In genomic region chr16:88503771-88504488, GRCh38 we compare ENCODE assay signal across 1 cellular context.
TF ChIP-seq lines count a peak whose summit lies in the region.

No MANE protein-coding gene starts in this region.

TF ChIP-seq in HepG2, 621 proteins besides CTCF, POLR2A, EP300 and RAD21 (continued from another document and continues in another):
- no peak for TF ChIP-seq ATF7 (IDR thresholded peaks at IDR 0.05)
- 0 out of 2 replicates have a peak, but pooled peaks have one; percentile 2 for TF ChIP-seq ATF7 (CRISPR knock-in tag; IDR thresholded peaks at IDR 0.05)
- TF ChIP-seq HOXD1 (CRISPR knock-in tag; IDR thresholded peaks at IDR 0.05) = no peak
- no peak for TF ChIP-seq TBX2 (CRISPR knock-in tag; IDR thresholded peaks at IDR 0.05; ENCODE audit: borderline replicate concordance)
- no peak for TF ChIP-seq MATR3 (CRISPR knock-in tag; IDR thresholded peaks at IDR 0.05)
- TF ChIP-seq RCOR2 (CRISPR knock-in tag; IDR thresholded peaks at IDR 0.05) = peak; percentile 69
- TF ChIP-seq HOXA5 (CRISPR knock-in tag; IDR thresholded peaks at IDR 0.05) = peak; percentile 45; the same call in 1 of the 2 replicates
- peak; percentile 35 for TF ChIP-seq ZNF263 (CRISPR knock-in tag; IDR thresholded peaks at IDR 0.05)
- peak; percentile 89; the same call in 1 of the 2 replicates for TF ChIP-seq BRCA1 (CRISPR knock-in tag; IDR thresholded peaks at IDR 0.05)
- TF ChIP-seq HMG20A (CRISPR knock-in tag; IDR thresholded peaks at IDR 0.05; ENCODE audit: borderline replicate concordance) = no peak
- no peak for TF ChIP-seq ZNF260 (CRISPR knock-in tag; IDR thresholded peaks at IDR 0.05; ENCODE audit: borderline replicate concordance, low read depth)
- peak; percentile 81; the same call in 1 of the 2 replicates for TF ChIP-seq ZNF552 (CRISPR knock-in tag; IDR thresholded peaks at IDR 0.05; ENCODE audit: borderline replicate concordance)
- peak; percentile 93 for TF ChIP-seq ZMYM3 (CRISPR knock-in tag; IDR thresholded peaks at IDR 0.05)
- TF ChIP-seq ZFP36 (IDR thresholded peaks at IDR 0.05; ENCODE audit: borderline replicate concordance, low read depth, low read length, partially characterized antibody) = no peak
- TF ChIP-seq ZC3H13 (CRISPR knock-in tag; IDR thresholded peaks at IDR 0.05) = no peak; the same call in 1 of the 2 replicates
- TF ChIP-seq SP140L (CRISPR knock-in tag; IDR thresholded peaks at IDR 0.05; ENCODE audit: borderline replicate concordance) = no peak
- TF ChIP-seq, protein P1, sequence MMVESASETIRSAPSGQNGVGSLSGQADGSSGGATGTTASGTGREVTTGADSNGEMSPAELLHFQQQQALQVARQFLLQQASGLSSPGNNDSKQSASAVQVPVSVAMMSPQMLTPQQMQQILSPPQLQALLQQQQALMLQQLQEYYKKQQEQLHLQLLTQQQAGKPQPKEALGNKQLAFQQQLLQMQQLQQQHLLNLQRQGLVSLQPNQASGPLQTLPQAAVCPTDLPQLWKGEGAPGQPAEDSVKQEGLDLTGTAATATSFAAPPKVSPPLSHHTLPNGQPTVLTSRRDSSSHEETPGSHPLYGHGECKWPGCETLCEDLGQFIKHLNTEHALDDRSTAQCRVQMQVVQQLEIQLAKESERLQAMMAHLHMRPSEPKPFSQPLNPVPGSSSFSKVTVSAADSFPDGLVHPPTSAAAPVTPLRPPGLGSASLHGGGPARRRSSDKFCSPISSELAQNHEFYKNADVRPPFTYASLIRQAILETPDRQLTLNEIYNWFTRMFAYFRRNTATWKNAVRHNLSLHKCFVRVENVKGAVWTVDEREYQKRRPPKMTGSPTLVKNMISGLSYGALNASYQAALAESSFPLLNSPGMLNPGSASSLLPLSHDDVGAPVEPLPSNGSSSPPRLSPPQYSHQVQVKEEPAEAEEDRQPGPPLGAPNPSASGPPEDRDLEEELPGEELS (CRISPR knock-in tag; IDR thresholded peaks at IDR 0.05) = peak; percentile 80
- TF ChIP-seq ZNF670 (CRISPR knock-in tag; IDR thresholded peaks at IDR 0.05; ENCODE audit: borderline replicate concordance) = peak; percentile 9; the same call in 1 of the 2 replicates
- no peak for TF ChIP-seq AKAP8 (CRISPR knock-in tag; IDR thresholded peaks at IDR 0.05)
- TF ChIP-seq SNAPC2 (CRISPR knock-in tag; IDR thresholded peaks at IDR 0.05) = no peak
- TF ChIP-seq, protein P2, sequence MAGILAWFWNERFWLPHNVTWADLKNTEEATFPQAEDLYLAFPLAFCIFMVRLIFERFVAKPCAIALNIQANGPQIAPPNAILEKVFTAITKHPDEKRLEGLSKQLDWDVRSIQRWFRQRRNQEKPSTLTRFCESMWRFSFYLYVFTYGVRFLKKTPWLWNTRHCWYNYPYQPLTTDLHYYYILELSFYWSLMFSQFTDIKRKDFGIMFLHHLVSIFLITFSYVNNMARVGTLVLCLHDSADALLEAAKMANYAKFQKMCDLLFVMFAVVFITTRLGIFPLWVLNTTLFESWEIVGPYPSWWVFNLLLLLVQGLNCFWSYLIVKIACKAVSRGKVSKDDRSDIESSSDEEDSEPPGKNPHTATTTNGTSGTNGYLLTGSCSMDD (CRISPR knock-in tag; IDR thresholded peaks at IDR 0.05) = peak; percentile 41; the same call in 1 of the 2 replicates
- no peak for TF ChIP-seq ZNF792 (CRISPR knock-in tag; IDR thresholded peaks at IDR 0.05)
- no peak for TF ChIP-seq KDM2A (CRISPR knock-in tag; IDR thresholded peaks at IDR 0.05; ENCODE audit: borderline replicate concordance, low read depth)
- TF ChIP-seq REXO4 (CRISPR knock-in tag; IDR thresholded peaks at IDR 0.05; ENCODE audit: borderline replicate concordance) = no peak
- TF ChIP-seq, protein P3, sequence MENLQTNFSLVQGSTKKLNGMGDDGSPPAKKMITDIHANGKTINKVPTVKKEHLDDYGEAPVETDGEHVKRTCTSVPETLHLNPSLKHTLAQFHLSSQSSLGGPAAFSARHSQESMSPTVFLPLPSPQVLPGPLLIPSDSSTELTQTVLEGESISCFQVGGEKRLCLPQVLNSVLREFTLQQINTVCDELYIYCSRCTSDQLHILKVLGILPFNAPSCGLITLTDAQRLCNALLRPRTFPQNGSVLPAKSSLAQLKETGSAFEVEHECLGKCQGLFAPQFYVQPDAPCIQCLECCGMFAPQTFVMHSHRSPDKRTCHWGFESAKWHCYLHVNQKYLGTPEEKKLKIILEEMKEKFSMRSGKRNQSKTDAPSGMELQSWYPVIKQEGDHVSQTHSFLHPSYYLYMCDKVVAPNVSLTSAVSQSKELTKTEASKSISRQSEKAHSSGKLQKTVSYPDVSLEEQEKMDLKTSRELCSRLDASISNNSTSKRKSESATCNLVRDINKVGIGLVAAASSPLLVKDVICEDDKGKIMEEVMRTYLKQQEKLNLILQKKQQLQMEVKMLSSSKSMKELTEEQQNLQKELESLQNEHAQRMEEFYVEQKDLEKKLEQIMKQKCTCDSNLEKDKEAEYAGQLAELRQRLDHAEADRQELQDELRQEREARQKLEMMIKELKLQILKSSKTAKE (CRISPR knock-in tag; IDR thresholded peaks at IDR 0.05; ENCODE audit: borderline replicate concordance) = peak; percentile 70; the same call in 1 of the 2 replicates
- 0 out of 2 replicates have a peak, but pooled peaks have one; percentile 32 for TF ChIP-seq DPF2 (CRISPR knock-in tag; IDR thresholded peaks at IDR 0.05; ENCODE audit: borderline replicate concordance, low read depth)
- TF ChIP-seq SKI (IDR thresholded peaks at IDR 0.05; ENCODE audit: partially characterized antibody) = no peak
- TF ChIP-seq FIP1L1 (IDR thresholded peaks at IDR 0.05; ENCODE audit: borderline replicate concordance, insufficient read depth, low read depth, low read length) = no peak
- TF ChIP-seq CAMTA2 (CRISPR knock-in tag; IDR thresholded peaks at IDR 0.05; ENCODE audit: borderline replicate concordance) = no peak
- no peak for TF ChIP-seq ZNF772 (CRISPR knock-in tag; IDR thresholded peaks at IDR 0.05)
- no peak for TF ChIP-seq ATF7-NPFF (CRISPR knock-in tag; IDR thresholded peaks at IDR 0.05; ENCODE audit: low read depth)
- TF ChIP-seq RXRB (CRISPR knock-in tag; IDR thresholded peaks at IDR 0.05; ENCODE audit: borderline replicate concordance) = peak; percentile 69; the same call in 1 of the 2 replicates
- TF ChIP-seq ZNF674 (CRISPR knock-in tag; IDR thresholded peaks at IDR 0.05; ENCODE audit: low read depth) = no peak
- TF ChIP-seq, protein P4, sequence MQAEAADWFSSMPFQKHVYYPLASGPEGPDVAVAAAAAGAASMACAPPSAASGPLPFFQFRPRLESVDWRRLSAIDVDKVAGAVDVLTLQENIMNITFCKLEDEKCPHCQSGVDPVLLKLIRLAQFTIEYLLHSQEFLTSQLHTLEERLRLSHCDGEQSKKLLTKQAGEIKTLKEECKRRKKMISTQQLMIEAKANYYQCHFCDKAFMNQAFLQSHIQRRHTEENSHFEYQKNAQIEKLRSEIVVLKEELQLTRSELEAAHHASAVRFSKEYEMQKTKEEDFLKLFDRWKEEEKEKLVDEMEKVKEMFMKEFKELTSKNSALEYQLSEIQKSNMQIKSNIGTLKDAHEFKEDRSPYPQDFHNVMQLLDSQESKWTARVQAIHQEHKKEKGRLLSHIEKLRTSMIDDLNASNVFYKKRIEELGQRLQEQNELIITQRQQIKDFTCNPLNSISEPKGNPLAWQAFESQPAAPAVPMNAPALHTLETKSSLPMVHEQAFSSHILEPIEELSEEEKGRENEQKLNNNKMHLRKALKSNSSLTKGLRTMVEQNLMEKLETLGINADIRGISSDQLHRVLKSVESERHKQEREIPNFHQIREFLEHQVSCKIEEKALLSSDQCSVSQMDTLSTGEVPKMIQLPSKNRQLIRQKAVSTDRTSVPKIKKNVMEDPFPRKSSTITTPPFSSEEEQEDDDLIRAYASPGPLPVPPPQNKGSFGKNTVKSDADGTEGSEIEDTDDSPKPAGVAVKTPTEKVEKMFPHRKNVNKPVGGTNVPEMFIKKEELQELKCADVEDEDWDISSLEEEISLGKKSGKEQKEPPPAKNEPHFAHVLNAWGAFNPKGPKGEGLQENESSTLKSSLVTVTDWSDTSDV (CRISPR knock-in tag; IDR thresholded peaks at IDR 0.05) = peak; percentile 78; the same call in 1 of the 2 replicates
- no peak for TF ChIP-seq MEIS1 (CRISPR knock-in tag; IDR thresholded peaks at IDR 0.05; ENCODE audit: borderline replicate concordance)
- TF ChIP-seq GPN1 (CRISPR knock-in tag; IDR thresholded peaks at IDR 0.05; ENCODE audit: borderline replicate concordance) = no peak
- TF ChIP-seq ETV5 (CRISPR knock-in tag; IDR thresholded peaks at IDR 0.05; ENCODE audit: borderline replicate concordance) = peak; percentile 80
- peak; percentile 78 for TF ChIP-seq NR2F6 (IDR thresholded peaks at IDR 0.05)
- peak; percentile 80 for TF ChIP-seq NR2F6 (CRISPR knock-in tag; IDR thresholded peaks at IDR 0.05)
- TF ChIP-seq ZNF251 (CRISPR knock-in tag; IDR thresholded peaks at IDR 0.05) = no peak
- TF ChIP-seq, protein P5, sequence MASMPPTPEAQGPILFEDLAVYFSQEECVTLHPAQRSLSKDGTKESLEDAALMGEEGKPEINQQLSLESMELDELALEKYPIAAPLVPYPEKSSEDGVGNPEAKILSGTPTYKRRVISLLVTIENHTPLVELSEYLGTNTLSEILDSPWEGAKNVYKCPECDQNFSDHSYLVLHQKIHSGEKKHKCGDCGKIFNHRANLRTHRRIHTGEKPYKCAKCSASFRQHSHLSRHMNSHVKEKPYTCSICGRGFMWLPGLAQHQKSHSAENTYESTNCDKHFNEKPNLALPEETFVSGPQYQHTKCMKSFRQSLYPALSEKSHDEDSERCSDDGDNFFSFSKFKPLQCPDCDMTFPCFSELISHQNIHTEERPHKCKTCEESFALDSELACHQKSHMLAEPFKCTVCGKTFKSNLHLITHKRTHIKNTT (CRISPR knock-in tag; IDR thresholded peaks at IDR 0.05) = no peak
- peak; percentile 66; the same call in 1 of the 2 replicates for TF ChIP-seq ZNF264 (CRISPR knock-in tag; IDR thresholded peaks at IDR 0.05)
- peak; percentile 49 for TF ChIP-seq ZNF883 (CRISPR knock-in tag; IDR thresholded peaks at IDR 0.05; ENCODE audit: not compliant biosample characterization)
- TF ChIP-seq THAP7 (CRISPR knock-in tag; IDR thresholded peaks at IDR 0.05) = no peak
- TF ChIP-seq NFYC (CRISPR knock-in tag; IDR thresholded peaks at IDR 0.05) = no peak
- TF ChIP-seq RAD51 (IDR thresholded peaks at IDR 0.05; ENCODE audit: borderline replicate concordance) = no peak
- peak; percentile 65 for TF ChIP-seq HDAC1 (CRISPR knock-in tag; IDR thresholded peaks at IDR 0.05)
- TF ChIP-seq ZC3H4 (CRISPR knock-in tag; IDR thresholded peaks at IDR 0.05; ENCODE audit: borderline replicate concordance) = no peak
- TF ChIP-seq GFI1 (CRISPR knock-in tag; IDR thresholded peaks at IDR 0.05; ENCODE audit: borderline replicate concordance) = peak; percentile 54; the same call in 1 of the 2 replicates
- no peak for TF ChIP-seq ZNF703 (CRISPR knock-in tag; IDR thresholded peaks at IDR 0.05; ENCODE audit: borderline replicate concordance)
- TF ChIP-seq CBX1 (IDR thresholded peaks at IDR 0.05; ENCODE audit: low read depth) = no peak
- TF ChIP-seq SAP130 (CRISPR knock-in tag; IDR thresholded peaks at IDR 0.05; ENCODE audit: low read depth) = peak; percentile 52; the same call in 1 of the 2 replicates
- peak; percentile 58; the same call in 1 of the 2 replicates for TF ChIP-seq YEATS4 (CRISPR knock-in tag; IDR thresholded peaks at IDR 0.05; ENCODE audit: borderline replicate concordance)
- TF ChIP-seq HOMEZ (CRISPR knock-in tag; IDR thresholded peaks at IDR 0.05; ENCODE audit: low read depth) = no peak
- no peak for TF ChIP-seq THYN1 (CRISPR knock-in tag; IDR thresholded peaks at IDR 0.05; ENCODE audit: borderline replicate concordance, low read depth)
- peak; percentile 31 for TF ChIP-seq BRD4 (CRISPR knock-in tag; IDR thresholded peaks at IDR 0.05)
- no peak for TF ChIP-seq ZNF678 (CRISPR knock-in tag; IDR thresholded peaks at IDR 0.05)
- no peak for TF ChIP-seq ZNF326 (CRISPR knock-in tag; IDR thresholded peaks at IDR 0.05; ENCODE audit: borderline replicate concordance)
- no peak; the same call in 1 of the 2 replicates for TF ChIP-seq ZFP36L1 (CRISPR knock-in tag; IDR thresholded peaks at IDR 0.05)
- no peak for TF ChIP-seq ZNF256 (CRISPR knock-in tag; conservative IDR thresholded peaks at IDR 0.05)
- TF ChIP-seq FOSL1 (CRISPR knock-in tag; IDR thresholded peaks at IDR 0.05; ENCODE audit: borderline replicate concordance) = no peak
- TF ChIP-seq ONECUT2 (CRISPR knock-in tag; IDR thresholded peaks at IDR 0.05) = peak; percentile 68
- TF ChIP-seq, protein P6, sequence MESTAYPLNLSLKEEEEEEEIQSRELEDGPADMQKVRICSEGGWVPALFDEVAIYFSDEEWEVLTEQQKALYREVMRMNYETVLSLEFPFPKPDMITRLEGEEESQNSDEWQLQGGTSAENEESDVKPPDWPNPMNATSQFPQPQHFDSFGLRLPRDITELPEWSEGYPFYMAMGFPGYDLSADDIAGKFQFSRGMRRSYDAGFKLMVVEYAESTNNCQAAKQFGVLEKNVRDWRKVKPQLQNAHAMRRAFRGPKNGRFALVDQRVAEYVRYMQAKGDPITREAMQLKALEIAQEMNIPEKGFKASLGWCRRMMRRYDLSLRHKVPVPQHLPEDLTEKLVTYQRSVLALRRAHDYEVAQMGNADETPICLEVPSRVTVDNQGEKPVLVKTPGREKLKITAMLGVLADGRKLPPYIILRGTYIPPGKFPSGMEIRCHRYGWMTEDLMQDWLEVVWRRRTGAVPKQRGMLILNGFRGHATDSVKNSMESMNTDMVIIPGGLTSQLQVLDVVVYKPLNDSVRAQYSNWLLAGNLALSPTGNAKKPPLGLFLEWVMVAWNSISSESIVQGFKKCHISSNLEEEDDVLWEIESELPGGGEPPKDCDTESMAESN (CRISPR knock-in tag; conservative IDR thresholded peaks at IDR 0.05) = peak; percentile 32; the same call in 1 of the 2 replicates
- 0 out of 2 replicates have a peak, but pooled peaks have one; percentile 29 for TF ChIP-seq ZSCAN20 (CRISPR knock-in tag; IDR thresholded peaks at IDR 0.05; ENCODE audit: borderline replicate concordance)
- peak; percentile 75 for TF ChIP-seq MEIS2 (CRISPR knock-in tag; IDR thresholded peaks at IDR 0.05)
